24 cellular contexts compared by ENCODE assay signal in genomic region chr9:82938426-82938825, GRCh38.
"Had no signal": no experiment of that assay in that cellular context is flagged by ENCODE, and none has a peak within 500 bp of the region (broad histone marks: within the 10 kb centered on the region; RNA-seq: fewer than 3 reads in every experiment).

No MANE protein-coding gene starts in this region.

- H3K27me3 ChIP-seq: pancreas, stomach, testis, tibial artery, upper lobe of right lung had no signal

- H3K27ac ChIP-seq: lower lobe of right lung, prostate gland, skin epidermis, stomach, testis, tibial artery, upper lobe of right lung had no signal

- H3K4me3 ChIP-seq: lower lobe of right lung, pancreas, prostate gland, skin epidermis, stomach, testis, tibial artery, upper lobe of right lung had no signal

- H3K4me1 ChIP-seq: lower lobe of right lung, prostate gland, stomach, testis, tibial artery, upper lobe of right lung had no signal

- H3K9me3 ChIP-seq: lower lobe of right lung, pancreas, prostate gland, stomach, testis, tibial artery, upper lobe of right lung had no signal

- DNase-seq: kidney glomerular epithelial cell; left cardiac atrium; lower lobe of right lung; mammary epithelial cell; mesenchymal stem cell; naive thymus-derived CD8-positive, alpha-beta T cell; nucleus accumbens; pancreas; posterior cingulate gyrus; retina; right cardiac atrium; stimulated activated CD4-positive, alpha-beta T cell treated with anti-CD3 and anti-CD28 coated beads, Interleukin-12 subunit alpha, Interleukin-12 subunit beta, amount 100 ng/mL, for 4 hours; stimulated activated CD4-positive, alpha-beta T cell treated with anti-CD3 and anti-CD28 coated beads, Interleukin-15, amount 100 ng/mL, for 24 hours; stimulated activated CD4-positive, alpha-beta T cell treated with anti-CD3 and anti-CD28 coated beads, Interleukin-2, amount 100 ng/mL, for 24 hours; stimulated activated CD4-positive, alpha-beta T cell treated with anti-CD3 and anti-CD28 coated beads, Interleukin-4, amount 100 ng/mL, for 1 hour; stimulated activated naive B cell treated with anti-CD40 and anti-IgM and Interleukin-4, amounts not matched to agents 10 μg/mL and 1 μg/mL and 100 μg/mL, for 72 hours; stimulated activated naive CD8-positive, alpha-beta T cell treated with anti-CD3 and anti-CD28 coated beads, Interleukin-15, Interleukin-2, amounts not matched to agents 100 U/mL and 50 U/mL, for 24 hours; stomach; testis; tibial artery; trophoblast cell; upper lobe of right lung had no signal

- H3K36me3 ChIP-seq: lower lobe of right lung, pancreas, prostate gland, stomach, tibial artery, upper lobe of right lung had no signal
